ENCODE assay signal across 8 cellular contexts in genomic region chr10:79022565-79023488, GRCh38. TPM values are rescaled to one million over a fixed set of nuclear protein-coding genes. Genes with fewer than 3 reads are reported as not detected.
A peak's percentile ranks its signal among the peaks of the same experiment; 100 is the strongest.
DNase-seq lines count a peak whose midpoint lies in the region; ATAC-seq, FAIRE-seq and TF ChIP-seq lines count a peak whose summit lies in the region.

No MANE protein-coding gene starts in this region.

- H3K36me3 Mint-ChIP-seq in natural killer cell = no peaks in the 10 kb centered on the region

- TF ChIP-seq EP300 in GM12878 (IDR thresholded peaks at IDR 0.05; ENCODE audit: borderline replicate concordance in 1 of 2, control insufficient read depth in 1 of 2, low read depth in 2 of 2, low read length in 2 of 2) (no peak), upper lobe of left lung (IDR thresholded peaks at IDR 0.05) (no peak)

- TF ChIP-seq POLR2A in GM12878 (IDR thresholded peaks at IDR 0.05; ENCODE audit: low read depth, low read length) = no peak
- no peak for TF ChIP-seq POLR2A in upper lobe of left lung (IDR thresholded peaks at IDR 0.05)

- peaks cover 0 to 2% of the 10 kb centered on the region in 2 donors for H3K9me3 Mint-ChIP-seq in natural killer cell

- peak; percentile 97 for ATAC-seq in GM19351 (IDR thresholded peaks at IDR 0.05; ENCODE audit: unreplicated experiment)
- peak; percentile 78 for ATAC-seq in GM12878
- ATAC-seq in natural killer cell = no peak
- ATAC-seq in HG02798 (IDR thresholded peaks at IDR 0.05; ENCODE audit: poor library complexity, unreplicated experiment) = no peak
- no peak for ATAC-seq in upper lobe of left lung (ENCODE audit: low FRiP score in 2 of 2)

- intact Hi-C loops in A673 (cut with micrococcal nuclease; ENCODE audit: unreplicated experiment) = no loop called here
- intact Hi-C loops in GM12878 (cut with micrococcal nuclease; ENCODE audit: unreplicated experiment) = no loop called here
- intact Hi-C loops in natural killer cell (cut with micrococcal nuclease) = no loop called here

- H3K27me3 ChIP-seq in A673 (replicated peaks; ENCODE audit: insufficient read depth, low read depth, low read length, poor library complexity) (no peaks in the 10 kb centered on the region), MG63 (no peaks in the 10 kb centered on the region), GM12878 (replicated peaks in 1 of 2; ENCODE audit: control insufficient read depth in 2 of 2, insufficient read depth in 2 of 2, low read length in 1 of 2) (no peaks in the 10 kb centered on the region), upper lobe of left lung (no peaks in the 10 kb centered on the region)

- no TSS peak for BruUV-seq in A673 (replicated peaks; lab: Mats Ljungman, UMichigan)
- BruUV-seq in GM12878 (replicated peaks; lab: Mats Ljungman, UMichigan) = no TSS peak

- no peaks in the 10 kb centered on the region for H3K79me2 ChIP-seq in GM12878 (ENCODE audit: control insufficient read depth, insufficient read depth, low read length)

- H3K4me1 ChIP-seq in A673 (ENCODE audit: insufficient read depth, low read length, poor library complexity, severe bottlenecking) = no peaks in the 10 kb centered on the region
- peaks cover 14% of the 10 kb centered on the region for H3K4me1 ChIP-seq in GM12878 (ENCODE audit: control insufficient read depth, insufficient read depth, low read length)
- peaks cover 0 to 28% (median 19%) of the 10 kb centered on the region in 4 donors for H3K4me1 ChIP-seq in upper lobe of left lung

- no peak overlapping the region for H3K9ac ChIP-seq in GM12878 (ENCODE audit: control insufficient read depth, insufficient read depth, low read length)

- H3K4me2 ChIP-seq in GM12878 (ENCODE audit: control insufficient read depth, insufficient read depth) = peak overlapping the region; percentile 53; the same call in 1 of the 2 replicates

- no peaks in the 10 kb centered on the region for H3K9me3 ChIP-seq in A673 (ENCODE audit: low read depth, low read length, poor library complexity, severe bottlenecking)
- H3K9me3 ChIP-seq in MG63 = peaks cover under 1% of the 10 kb centered on the region; the same call in 1 of the 2 replicates
- H3K9me3 ChIP-seq in GM12878 (replicated peaks; ENCODE audit: control insufficient read depth, insufficient read depth, low read length) = no peaks in the 10 kb centered on the region; the same call in 2 of the 3 replicates
- peaks cover 0 to 2% (median 0%) of the 10 kb centered on the region in 4 donors for H3K9me3 ChIP-seq in upper lobe of left lung

- peaks cover 29 to 31% of the 10 kb centered on the region in 2 donors for H3K27me3 Mint-ChIP-seq in natural killer cell (ENCODE audit: low read depth in 2 of 2)

- H3K27ac ChIP-seq in A673 (ENCODE audit: low read depth, low read length, poor library complexity, severe bottlenecking) (no peak overlapping the region), GM12878 (ENCODE audit: control insufficient read depth, insufficient read depth) (no peak overlapping the region), upper lobe of left lung (no peak overlapping the region)

- SMC1A ChIA-PET in GM12878 (lab: Charles Lee; ENCODE audit: uncharacterized antibody, unreplicated experiment) = interaction anchor here (0.6 to 1.4 kb wide), 2 partner anchors 10 to 15 kb away, joined by 3 read pairs; no protein-coding TSS in a partner anchor

- POLR2A ChIA-PET in A673 (lab: Charles Lee; ENCODE audit: low non-redundant PET) (no interaction called here), GM12878 (lab: Charles Lee) (no interaction called here)

- H3K4me3 ChIP-seq in A673 (ENCODE audit: low read depth, low read length, poor library complexity, severe bottlenecking) = no peak overlapping the region
- no peak overlapping the region for H3K4me3 ChIP-seq in MG63
- H3K4me3 ChIP-seq in GM12878 = no peak overlapping the region
- H3K4me3 ChIP-seq in upper lobe of left lung = peak overlapping the region in 2 of 4 donors; percentile 16 to 26

- 45% methylated on average over 25 of the region's 25 CpGs for WGBS in GM12878 (ENCODE audit: insufficient coverage, insufficient replicate concordance, low lambda C conversion rate, missing lambda C conversion rate)
- WGBS in upper lobe of left lung, 2 donors = 64 to 67% methylated on average over 23 to 25 of the region's 25 CpGs

- CTCF ChIA-PET in A673 (lab: Charles Lee) (interaction anchor here (0.6 kb wide), 2 partner anchors 23 to 87 kb away, joined by 3 read pairs; no protein-coding TSS in a partner anchor), GM12878 (lab: Yijun Ruan, JAX) (no interaction called here)

- H3K36me3 ChIP-seq in A673 (ENCODE audit: insufficient read depth, low read length, poor library complexity, severe bottlenecking) = no peaks in the 10 kb centered on the region
- H3K36me3 ChIP-seq in MG63 = no peaks in the 10 kb centered on the region
- no peaks in the 10 kb centered on the region for H3K36me3 ChIP-seq in GM12878 (ENCODE audit: control insufficient read depth in 2 of 2, insufficient read depth in 2 of 2, low read length in 1 of 2)
- H3K36me3 ChIP-seq in upper lobe of left lung = no peaks in the 10 kb centered on the region

- RAD21 ChIA-PET in GM12878 (lab: Charles Lee; ENCODE audit: unreplicated experiment) = no interaction called here

- in situ Hi-C loops in GM12878 (cut with MboI) = no loop called here
- in situ Hi-C loops in ACHN (cut with HindIII; ENCODE audit: low pct_ligation_motif_present, low pct_unique_long_range_greater_than_20kb, low sequenced_read_pairs) = no loop called here

- no peak overlapping the region for H3K27ac Mint-ChIP-seq in natural killer cell

- peak; percentile 59 for FAIRE-seq in GM12878 (lab: Jason Lieb, UNC)

- DNase-seq in A673 (ENCODE audit: low spot score) (peak; percentile 30), MG63 (peak; percentile 28), GM12878 (ENCODE audit: low read depth, low spot score) (peak; percentile 12), natural killer cell (no peak), upper lobe of left lung (no peak), ACHN (no peak)

- peaks cover 26 to 34% of the 10 kb centered on the region in 2 donors for H3K4me1 Mint-ChIP-seq in natural killer cell

- no peak for TF ChIP-seq RAD21 in GM12878 (IDR thresholded peaks at IDR 0.05; ENCODE audit: insufficient read depth, low read depth, low read length)

- no peak for TF ChIP-seq CTCF in A673 (conservative IDR thresholded peaks at IDR 0.05; ENCODE audit: low read depth, low read length)
- no peak for TF ChIP-seq CTCF in GM12878 (IDR thresholded peaks at IDR 0.05 in 2 of 3, conservative IDR thresholded peaks at IDR 0.05 in 1 of 3; ENCODE audit: control insufficient read depth in 2 of 3, extremely low read depth in 1 of 3, insufficient read depth in 1 of 3, low read depth in 3 of 3, low read length in 3 of 3)
- no peak for TF ChIP-seq CTCF in natural killer cell (IDR thresholded peaks at IDR 0.05)
- TF ChIP-seq CTCF in upper lobe of left lung (IDR thresholded peaks at IDR 0.05) = no peak

- peak overlapping the region; percentile 41 for H3K4me3 Mint-ChIP-seq in natural killer cell

- H2AFZ ChIP-seq in GM12878 (ENCODE audit: control insufficient read depth, low read depth, low read length) = peak overlapping the region; percentile 43

- H4K20me1 ChIP-seq in GM12878 (ENCODE audit: control insufficient read depth, insufficient read depth) = no peaks in the 10 kb centered on the region

TF ChIP-seq in GM12878, 131 proteins besides CTCF, POLR2A, EP300 and RAD21 (continues in another document):
- TF ChIP-seq MEF2A (IDR thresholded peaks at IDR 0.05; ENCODE audit: insufficient read depth, low read depth, low read length) (peak; percentile 76), ATF7 (IDR thresholded peaks at IDR 0.05; ENCODE audit: low read depth) (0 out of 2 replicates have a peak, but pooled peaks have one; percentile 30), HCFC1 (IDR thresholded peaks at IDR 0.05; ENCODE audit: low read length) (no peak), TAF1 (IDR thresholded peaks at IDR 0.05; ENCODE audit: borderline replicate concordance, low read depth, low read length) (no peak), ATF2 (IDR thresholded peaks at IDR 0.05; ENCODE audit: low read length) (no peak), LARP7 (IDR thresholded peaks at IDR 0.05) (no peak), RUNX3 (IDR thresholded peaks at IDR 0.05; ENCODE audit: low read length) (0 out of 2 replicates have a peak, but pooled peaks have one; percentile 18), SP1 (IDR thresholded peaks at IDR 0.05; ENCODE audit: low read depth, low read length) (peak; percentile 54), GABPA (IDR thresholded peaks at IDR 0.05; ENCODE audit: low read depth) (no peak), STAT3 (IDR thresholded peaks at IDR 0.05; ENCODE audit: low read depth, low read length) (no peak)

RNA-seq across cellular contexts. Expression of gene ZMIZ1, which starts 45.9 kb away (rescaled TPM):
- total RNA-seq in A673 (2021) (35.8 and 42.1 TPM in 2 replicates), GM12878 (2014; rRNA removed) (11.6 and 15.6 TPM in 2 replicates), GM12878 (2014; rRNA removed; fragmentation: Illumina TruSeq; extraction: Trizol) (8.8 and 9.3 TPM in 2 replicates), GM12878 (2021) (76.8 and 82.3 TPM in 2 replicates), natural killer cell (10 to 100 TPM; 36.5 to 51.5 (median 37.9) TPM), upper lobe of left lung (10 to 100 TPM; 51.0 to 99.2 (median 91.8) TPM)
- 9.5 and 22.4 TPM in 2 replicates for total RNA-seq in MG63 (2014; rRNA removed; shearing (Covaris generic); ENCODE audit: low replicate concordance)
- 58.0 and 59.2 TPM in 2 replicates for total RNA-seq in GM12878 (2013; cell fraction: nucleolus; rRNA removed)
- 13.1 TPM for polyA plus RNA-seq in GM12878 (2011; ENCODE audit: low read depth)
- polyA plus RNA-seq in GM12878 (2011; rRNA removed) (3.8 and 6.2 TPM in 2 replicates), GM12878 (2014; fragmentation: Illumina TruSeq; extraction: Trizol) (30.8 and 53.4 TPM in 2 replicates), GM12878 (2014; fragmentation: Nextera tagmentation; extraction: Ambion mirVana) (1 to 10 TPM; 3.1 to 4.5 TPM), GM12878 (2014; rRNA removed) (25.3 and 42.8 TPM in 2 replicates), GM12878 (2016; fragmentation: Nextera tagmentation; extraction: Ambion mirVana) (10 to 100 TPM; 14.6 to 15.3 TPM)
- polyA plus RNA-seq in GM12878 (2011; cell fraction: cytosol; rRNA removed) = 10.6 and 15.1 TPM in 2 replicates
- polyA plus RNA-seq in GM12878 (2011; cell fraction: nucleus; rRNA removed) = 38.2 and 62.5 TPM in 2 replicates
- polyA plus RNA-seq in GM12878 (2012) = 29.9 and 31.2 TPM in 2 replicates
- 12.3 and 21.0 TPM in 2 replicates for polyA minus RNA-seq in GM12878 (2011; rRNA and poly(A)+ RNA removed)
- polyA minus RNA-seq in GM12878 (2011; cell fraction: cytosol; rRNA and poly(A)+ RNA removed) = 19.8 and 25.0 TPM in 2 replicates
- 21.2 and 33.5 TPM in 2 replicates for polyA minus RNA-seq in GM12878 (2011; cell fraction: nucleus; rRNA and poly(A)+ RNA removed)

Comparison
In these comparisons a context has a peak if more than half of its experiments do, and no peak if none do; other contexts are left out.
1. DNase-seq: peak in A673 (single experiment), MG63 (single experiment) and GM12878 (single experiment); none in natural killer cell (single experiment), upper lobe of left lung (0 of 2) and ACHN (single experiment).
2. ATAC-seq: peak in GM19351 (single experiment) and GM12878 (single experiment); none in natural killer cell (0 of 3), HG02798 (single experiment) and upper lobe of left lung (0 of 2).